1 cellular context compared by ENCODE assay signal in the genomic region with DNA sequence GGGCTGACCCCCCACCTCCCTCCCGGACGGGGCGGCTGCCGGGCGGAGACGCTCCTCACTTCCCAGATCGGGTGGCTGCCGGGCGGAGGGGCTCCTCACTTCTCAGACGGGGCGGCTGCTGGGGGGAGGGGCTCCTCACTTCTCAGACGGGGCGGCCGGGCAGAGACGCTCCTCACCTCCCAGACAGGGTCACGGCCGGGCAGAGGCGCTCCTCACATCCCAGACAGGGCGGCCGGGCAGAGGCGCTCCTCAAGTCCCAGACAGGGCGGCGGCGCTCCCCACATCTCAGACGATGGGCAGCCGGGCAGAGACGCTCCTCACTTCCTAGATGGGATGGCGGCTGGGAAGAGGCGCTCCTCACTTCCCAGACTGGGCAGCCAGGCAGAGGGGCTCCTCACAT. TPM values are rescaled to one million over a fixed set of nuclear protein-coding genes. Genes with fewer than 3 reads are reported as not detected.
"Had no signal": no experiment of that assay in that cellular context is flagged by ENCODE, and none has a peak within 500 bp of the region (broad histone marks: within the 10 kb centered on the region; RNA-seq: fewer than 3 reads in every experiment).

No MANE protein-coding gene starts in this region.

RNA-seq across cellular contexts. Expression of a gene that starts 24.0 kb away (rescaled TPM):
- total RNA-seq: G401 had no signal
